15 cellular contexts compared by ENCODE assay signal in the genomic region with DNA sequence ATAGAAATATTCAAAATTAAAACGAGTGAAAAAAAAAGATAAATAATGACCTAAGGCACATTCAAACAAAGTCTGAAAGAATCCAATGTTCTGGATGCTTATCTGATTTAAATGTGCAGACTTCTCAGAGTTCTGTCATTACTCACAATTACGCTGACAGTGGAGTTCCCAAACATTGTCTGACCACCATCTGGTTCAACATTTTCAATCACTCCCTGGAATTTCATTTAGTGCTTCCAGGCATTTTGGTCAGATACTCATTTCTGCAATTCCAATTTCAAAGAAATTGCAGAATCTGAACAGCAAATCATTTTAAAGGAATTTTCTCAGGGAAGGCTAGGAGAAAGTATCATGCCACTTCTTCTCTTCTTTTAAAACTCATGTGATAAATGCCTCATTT.
A peak's percentile ranks its signal among the peaks of the same experiment; 100 is the strongest.
DNase-seq lines count a peak whose midpoint lies in the region; ATAC-seq, FAIRE-seq and TF ChIP-seq lines count a peak whose summit lies in the region.
"Had no signal": no experiment of that assay in that cellular context is flagged by ENCODE, and none has a peak within 500 bp of the region (broad histone marks: within the 10 kb centered on the region; RNA-seq: fewer than 3 reads in every experiment).

No MANE protein-coding gene starts in this region.

- ATAC-seq in HG03565 (IDR thresholded peaks at IDR 0.05; ENCODE audit: unreplicated experiment) (no peak), HG02885 (IDR thresholded peaks at IDR 0.05; ENCODE audit: poor library complexity, unreplicated experiment) (no peak)
- ATAC-seq: stimulated activated memory B cell treated with anti-CD40 and anti-IgM and Interleukin-4, amounts not matched to agents 10 μg/mL and 1 μg/mL and 100 μg/mL, for 72 hours had no signal

- H3K4me3 ChIP-seq in astrocyte of the spinal cord (ENCODE audit: low read depth, low read length), result no peak overlapping the region
- H3K4me3 ChIP-seq: BLaER1 treated with 17β-estradiol and CSF1 and Interleukin-3, amounts not matched to agents 10 nM and 100 nM; breast epithelium had no signal

- in situ Hi-C loops in astrocyte of the spinal cord (cut with HindIII; ENCODE audit: low sequenced_read_pairs), result no loop called here

- TF ChIP-seq CTCF in AG09319 (IDR thresholded peaks at IDR 0.05; ENCODE audit: low read depth, low read length), result no peak
- no peak for TF ChIP-seq CTCF in astrocyte of the spinal cord (IDR thresholded peaks at IDR 0.05; ENCODE audit: low read depth, low read length)

- DNase-seq in AG09319 (ENCODE audit: extremely low read depth, low read depth) (peak; percentile 62), HS-27A (ENCODE audit: low read depth) (peak; percentile 42), astrocyte of the spinal cord (ENCODE audit: low read depth, low spot score) (peak; percentile 85), left kidney (ENCODE audit: low read depth, low spot score) (peak; percentile 47), H54 (ENCODE audit: insufficient read length, low spot score) (no peak), NCI-H1048 (lab: John Stamatoyannopoulos, UW) (no peak)
- DNase-seq: GDM1, Kasumi-1, NCI-H2081 treated with DMSO at 0.1 percent for 48 hours, posterior cingulate gyrus had no signal

- no peak for TF ChIP-seq POLR2A in H54 (IDR thresholded peaks at IDR 0.05; ENCODE audit: low read depth, low read length)

- FAIRE-seq in H54 (lab: Jason Lieb, UNC), result no peak

Comparison
In these comparisons a context has a peak if more than half of its experiments do, and no peak if none do; other contexts are left out.
1. DNase-seq: peak in AG09319 (single experiment), HS-27A (single experiment), astrocyte of the spinal cord (single experiment) and left kidney (single experiment); none in H54 (single experiment) and NCI-H1048 (single experiment).